In the genomic region with DNA sequence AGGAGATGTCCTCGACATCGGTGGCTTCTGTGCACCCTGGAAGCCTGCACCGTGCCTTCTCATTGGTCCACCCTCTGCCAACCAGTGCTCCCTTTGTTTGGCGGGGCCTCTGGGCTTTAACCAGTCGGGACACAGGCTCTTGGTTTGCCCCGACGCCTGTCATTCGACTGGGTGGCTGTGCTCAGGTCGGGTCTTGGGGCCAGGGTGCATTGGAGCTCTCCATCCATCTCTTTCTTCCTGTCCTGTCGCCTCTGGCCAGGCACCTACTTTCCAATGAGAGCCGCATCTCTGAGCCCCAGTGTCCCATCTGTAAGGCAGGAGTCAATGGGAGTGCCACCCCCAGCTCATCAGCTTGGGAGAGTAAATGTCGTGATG, we compare ENCODE assay signal across 1 cellular context.
TF ChIP-seq lines count a peak whose summit lies in the region.

No MANE protein-coding gene starts in this region.

TF ChIP-seq in SK-N-SH treated with all-trans-retinoic acid at 6 μM for 48 hours, 23 proteins besides CTCF, POLR2A, EP300 and RAD21 (continued from another document):
- TF ChIP-seq, protein P1, sequence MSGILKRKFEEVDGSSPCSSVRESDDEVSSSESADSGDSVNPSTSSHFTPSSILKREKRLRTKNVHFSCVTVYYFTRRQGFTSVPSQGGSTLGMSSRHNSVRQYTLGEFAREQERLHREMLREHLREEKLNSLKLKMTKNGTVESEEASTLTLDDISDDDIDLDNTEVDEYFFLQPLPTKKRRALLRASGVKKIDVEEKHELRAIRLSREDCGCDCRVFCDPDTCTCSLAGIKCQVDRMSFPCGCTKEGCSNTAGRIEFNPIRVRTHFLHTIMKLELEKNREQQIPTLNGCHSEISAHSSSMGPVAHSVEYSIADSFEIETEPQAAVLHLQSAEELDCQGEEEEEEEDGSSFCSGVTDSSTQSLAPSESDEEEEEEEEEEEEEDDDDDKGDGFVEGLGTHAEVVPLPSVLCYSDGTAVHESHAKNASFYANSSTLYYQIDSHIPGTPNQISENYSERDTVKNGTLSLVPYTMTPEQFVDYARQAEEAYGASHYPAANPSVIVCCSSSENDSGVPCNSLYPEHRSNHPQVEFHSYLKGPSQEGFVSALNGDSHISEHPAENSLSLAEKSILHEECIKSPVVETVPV (CRISPR knock-in tag; IDR thresholded peaks at IDR 0.05) = no peak
- TF ChIP-seq TCF4 (CRISPR knock-in tag; IDR thresholded peaks at IDR 0.05; ENCODE audit: borderline replicate concordance) (no peak), SNAI2 (CRISPR knock-in tag; IDR thresholded peaks at IDR 0.05) (no peak), TOX (CRISPR knock-in tag; IDR thresholded peaks at IDR 0.05; ENCODE audit: borderline replicate concordance) (no peak), ARNTL (CRISPR knock-in tag; IDR thresholded peaks at IDR 0.05; ENCODE audit: borderline replicate concordance, low read depth) (no peak), ZNF8 (CRISPR knock-in tag; IDR thresholded peaks at IDR 0.05) (no peak)
